19 cellular contexts compared by ENCODE assay signal in the genomic region with DNA sequence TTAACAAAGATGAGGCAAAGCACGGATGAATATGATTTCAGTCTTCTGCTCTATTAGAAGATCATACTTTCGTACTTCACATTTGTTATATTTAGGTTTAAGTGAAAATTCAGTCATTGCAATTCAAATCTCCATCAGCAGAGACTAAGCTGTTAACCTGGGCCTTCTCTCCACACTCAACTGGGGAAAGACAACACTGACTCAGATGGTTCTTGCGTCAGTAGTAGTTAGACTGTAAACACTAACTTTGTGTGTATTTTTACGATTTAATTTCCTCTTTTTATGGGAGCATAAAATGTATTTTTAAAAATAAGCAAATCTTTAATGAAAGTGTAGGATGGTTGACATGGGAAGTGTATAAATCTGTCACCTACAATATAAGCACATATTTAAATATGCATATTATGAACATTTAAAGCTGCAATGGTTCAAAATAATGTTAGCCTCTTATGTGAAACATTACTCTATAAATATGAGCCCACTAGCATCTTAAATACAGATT. TPM values are rescaled to one million over a fixed set of nuclear protein-coding genes. Genes with fewer than 3 reads are reported as not detected.
DNase-seq lines count a peak whose midpoint lies in the region; ATAC-seq and TF ChIP-seq lines count a peak whose summit lies in the region.
"Had no signal": no experiment of that assay in that cellular context is flagged by ENCODE, and none has a peak within 500 bp of the region (broad histone marks: within the 10 kb centered on the region; RNA-seq: fewer than 3 reads in every experiment).

No MANE protein-coding gene starts in this region.

- no peak overlapping the region for H3K27ac ChIP-seq in OCI-LY7 (ENCODE audit: low read depth, low read length, poor library complexity, severe bottlenecking)
- H3K27ac ChIP-seq: KMS-11, SJCRH30 had no signal

- no peak for TF ChIP-seq CTCF in OCI-LY7 (conservative IDR thresholded peaks at IDR 0.05; ENCODE audit: low read length)

- H3K4me2 ChIP-seq in OCI-LY7 (ENCODE audit: low read length): no peak overlapping the region
- H3K4me2 ChIP-seq: KMS-11 had no signal

- intact Hi-C loops in OCI-LY7 (cut with micrococcal nuclease; ENCODE audit: unreplicated experiment) (no loop called here), posterior cingulate gyrus (cut with DNase I) (no loop called here)

- no peak for ATAC-seq in GM18520 (IDR thresholded peaks at IDR 0.05; ENCODE audit: unreplicated experiment)

- no TSS peak for BruUV-seq in OCI-LY7 (replicated peaks; lab: Mats Ljungman, UMichigan)

- CTCF ChIA-PET in OCI-LY7 (lab: Charles Lee; ENCODE audit: unreplicated experiment): no interaction called here

- in situ Hi-C loops in Caki2 (cut with HindIII; ENCODE audit: low pct_unique_long_range_greater_than_20kb, low sequenced_read_pairs): no loop called here

- no peaks in the 10 kb centered on the region for H3K79me2 ChIP-seq in OCI-LY7 (ENCODE audit: insufficient read depth, low read depth, low read length)

- no peaks in the 10 kb centered on the region for H3K4me1 ChIP-seq in OCI-LY7 (ENCODE audit: insufficient read depth, low read length, poor library complexity, severe bottlenecking)

- POLR2A ChIA-PET in OCI-LY7 (lab: Charles Lee): interaction anchor here (1.6 kb wide), 1 partner anchor 9 kb away, joined by 4 read pairs; no protein-coding TSS in a partner anchor

- H4K20me1 ChIP-seq in OCI-LY7 (ENCODE audit: insufficient read depth, low read length): no peaks in the 10 kb centered on the region

- H3K4me3 ChIP-seq in OCI-LY7 (ENCODE audit: low read depth, low read length, poor library complexity, severe bottlenecking): no peak overlapping the region
- H3K4me3 ChIP-seq: SJCRH30 had no signal

- no peaks in the 10 kb centered on the region for H3K9me3 ChIP-seq in OCI-LY7 (ENCODE audit: low read length)
- H3K9me3 ChIP-seq: Caco-2, SJCRH30 had no signal

- H3K9me2 ChIP-seq in OCI-LY7 (ENCODE audit: insufficient read depth, low read length): no peaks in the 10 kb centered on the region

- DNase-seq in Caki2 (ENCODE audit: low read depth) (peak; percentile 17), HCEC 1CT (peak; percentile 37), OCI-LY7 (ENCODE audit: low spot score) (no peak), iris pigment epithelial cell (ENCODE audit: low read depth) (peak; percentile 43), iPS-NIHi11 (ENCODE audit: low spot score) (no peak), posterior cingulate gyrus (no peak)
- DNase-seq in stimulated activated CD4-positive, alpha-beta T cell treated with anti-CD3 and anti-CD28 coated beads, Interleukin-2, amount 100 ng/mL, for 24 hours: no peak
- DNase-seq: Caco-2, DMS79, GDM1, GOT3, NCI-H146, NCI-H2107, NCI-H446, NCI-H82, SJCRH30, SW 1271 had no signal

- peak overlapping the region; percentile 55; the same call in 1 of the 2 replicates for H2AFZ ChIP-seq in OCI-LY7 (ENCODE audit: low read length)

- H3K36me3 ChIP-seq in OCI-LY7 (ENCODE audit: insufficient read depth, low read length): no peaks in the 10 kb centered on the region
- H3K36me3 ChIP-seq: SJCRH30 had no signal

RNA-seq across cellular contexts. Expression of a gene that starts 42.7 kb away (rescaled TPM):
- 23.9 and 24.7 TPM in 2 replicates for total RNA-seq in Caki2 (2014; rRNA removed; shearing (Covaris generic); ENCODE audit: low replicate concordance)
- total RNA-seq in OCI-LY7 (2014; rRNA removed; shearing (Covaris generic)): 22.6 and 25.7 TPM in 2 replicates
- 58.8 and 61.4 TPM in 2 replicates for total RNA-seq in OCI-LY7 (2022)

Comparison
In these comparisons a context has a peak if more than half of its experiments do, and no peak if none do; other contexts are left out.
1. DNase-seq: peak in Caki2 (single experiment), HCEC 1CT (single experiment) and iris pigment epithelial cell (single experiment); none in OCI-LY7 (single experiment), iPS-NIHi11 (single experiment), stimulated activated CD4-positive, alpha-beta T cell treated with anti-CD3 and anti-CD28 coated beads, Interleukin-2, amount 100 ng/mL, for 24 hours (0 of 2) and posterior cingulate gyrus (0 of 10).